Comparison of ENCODE assay signal across 2 cellular contexts in the genomic region with DNA sequence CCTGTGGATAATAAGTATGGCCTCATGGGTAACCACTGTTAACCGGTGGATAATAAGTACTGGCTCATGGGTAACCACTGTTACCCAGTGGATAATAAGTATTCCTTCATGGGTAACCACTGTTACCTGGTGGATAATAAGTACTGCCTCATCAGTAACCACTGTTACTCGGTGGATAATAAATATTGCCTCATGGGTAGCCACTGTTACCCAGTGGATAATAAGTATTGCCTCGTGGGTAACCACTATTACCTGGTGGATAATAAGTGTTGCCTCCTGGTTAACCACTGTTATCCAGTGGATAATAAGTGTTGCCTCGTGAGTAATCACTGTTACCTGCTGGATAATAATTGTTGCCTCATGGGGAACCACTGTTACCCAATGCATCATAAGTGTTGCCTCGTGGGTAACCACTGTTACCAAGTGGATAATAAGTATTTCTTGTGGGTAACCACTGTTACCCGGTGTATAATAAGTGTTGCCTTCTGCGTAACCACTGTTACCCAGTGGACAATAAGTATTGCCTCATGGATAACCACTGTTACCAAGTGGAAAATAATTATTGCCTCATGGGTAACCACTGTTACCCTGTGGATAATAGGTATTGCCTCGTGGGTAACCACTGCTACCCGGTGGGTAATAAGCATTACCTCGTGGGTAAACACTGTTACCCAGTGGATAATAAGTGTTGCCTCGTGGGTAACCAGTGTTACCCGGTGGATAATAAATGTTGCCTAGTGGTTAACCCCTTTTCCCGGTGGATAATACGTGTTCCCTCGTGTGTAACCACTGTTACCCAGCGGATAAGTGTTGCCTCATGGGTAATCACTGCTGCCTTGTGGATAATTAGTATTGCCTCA.
A peak's percentile ranks its signal among the peaks of the same experiment; 100 is the strongest.
TF ChIP-seq lines count a peak whose summit lies in the region.

No MANE protein-coding gene starts in this region.

TF ChIP-seq in HepG2, 621 proteins besides CTCF, POLR2A, EP300 and RAD21:
- TF ChIP-seq, protein P1, sequence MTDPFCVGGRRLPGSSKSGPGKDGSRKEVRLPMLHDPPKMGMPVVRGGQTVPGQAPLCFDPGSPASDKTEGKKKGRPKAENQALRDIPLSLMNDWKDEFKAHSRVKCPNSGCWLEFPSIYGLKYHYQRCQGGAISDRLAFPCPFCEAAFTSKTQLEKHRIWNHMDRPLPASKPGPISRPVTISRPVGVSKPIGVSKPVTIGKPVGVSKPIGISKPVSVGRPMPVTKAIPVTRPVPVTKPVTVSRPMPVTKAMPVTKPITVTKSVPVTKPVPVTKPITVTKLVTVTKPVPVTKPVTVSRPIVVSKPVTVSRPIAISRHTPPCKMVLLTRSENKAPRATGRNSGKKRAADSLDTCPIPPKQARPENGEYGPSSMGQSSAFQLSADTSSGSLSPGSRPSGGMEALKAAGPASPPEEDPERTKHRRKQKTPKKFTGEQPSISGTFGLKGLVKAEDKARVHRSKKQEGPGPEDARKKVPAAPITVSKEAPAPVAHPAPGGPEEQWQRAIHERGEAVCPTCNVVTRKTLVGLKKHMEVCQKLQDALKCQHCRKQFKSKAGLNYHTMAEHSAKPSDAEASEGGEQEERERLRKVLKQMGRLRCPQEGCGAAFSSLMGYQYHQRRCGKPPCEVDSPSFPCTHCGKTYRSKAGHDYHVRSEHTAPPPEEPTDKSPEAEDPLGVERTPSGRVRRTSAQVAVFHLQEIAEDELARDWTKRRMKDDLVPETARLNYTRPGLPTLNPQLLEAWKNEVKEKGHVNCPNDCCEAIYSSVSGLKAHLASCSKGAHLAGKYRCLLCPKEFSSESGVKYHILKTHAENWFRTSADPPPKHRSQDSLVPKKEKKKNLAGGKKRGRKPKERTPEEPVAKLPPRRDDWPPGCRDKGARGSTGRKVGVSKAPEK (CRISPR knock-in tag; IDR thresholded peaks at IDR 0.05; ENCODE audit: borderline replicate concordance): no peak
- TF ChIP-seq ZBTB42 (CRISPR knock-in tag; IDR thresholded peaks at IDR 0.05) (no peak), ZNF674 (CRISPR knock-in tag; IDR thresholded peaks at IDR 0.05; ENCODE audit: low read depth) (no peak), ZNF10 (CRISPR knock-in tag; IDR thresholded peaks at IDR 0.05; ENCODE audit: borderline replicate concordance, low read depth) (no peak), ZNF557 (CRISPR knock-in tag; IDR thresholded peaks at IDR 0.05) (no peak)
- TF ChIP-seq, protein P2, sequence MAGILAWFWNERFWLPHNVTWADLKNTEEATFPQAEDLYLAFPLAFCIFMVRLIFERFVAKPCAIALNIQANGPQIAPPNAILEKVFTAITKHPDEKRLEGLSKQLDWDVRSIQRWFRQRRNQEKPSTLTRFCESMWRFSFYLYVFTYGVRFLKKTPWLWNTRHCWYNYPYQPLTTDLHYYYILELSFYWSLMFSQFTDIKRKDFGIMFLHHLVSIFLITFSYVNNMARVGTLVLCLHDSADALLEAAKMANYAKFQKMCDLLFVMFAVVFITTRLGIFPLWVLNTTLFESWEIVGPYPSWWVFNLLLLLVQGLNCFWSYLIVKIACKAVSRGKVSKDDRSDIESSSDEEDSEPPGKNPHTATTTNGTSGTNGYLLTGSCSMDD (CRISPR knock-in tag; IDR thresholded peaks at IDR 0.05): no peak
- TF ChIP-seq, protein P3, sequence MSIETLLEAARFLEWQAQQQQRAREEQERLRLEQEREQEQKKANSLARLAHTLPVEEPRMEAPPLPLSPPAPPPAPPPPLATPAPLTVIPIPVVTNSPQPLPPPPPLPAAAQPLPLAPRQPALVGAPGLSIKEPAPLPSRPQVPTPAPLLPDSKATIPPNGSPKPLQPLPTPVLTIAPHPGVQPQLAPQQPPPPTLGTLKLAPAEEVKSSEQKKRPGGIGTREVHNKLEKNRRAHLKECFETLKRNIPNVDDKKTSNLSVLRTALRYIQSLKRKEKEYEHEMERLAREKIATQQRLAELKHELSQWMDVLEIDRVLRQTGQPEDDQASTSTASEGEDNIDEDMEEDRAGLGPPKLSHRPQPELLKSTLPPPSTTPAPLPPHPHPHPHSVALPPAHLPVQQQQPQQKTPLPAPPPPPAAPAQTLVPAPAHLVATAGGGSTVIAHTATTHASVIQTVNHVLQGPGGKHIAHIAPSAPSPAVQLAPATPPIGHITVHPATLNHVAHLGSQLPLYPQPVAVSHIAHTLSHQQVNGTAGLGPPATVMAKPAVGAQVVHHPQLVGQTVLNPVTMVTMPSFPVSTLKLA (IDR thresholded peaks at IDR 0.05): peak; percentile 54

TF ChIP-seq in GM12878, 131 proteins besides CTCF, POLR2A, EP300 and RAD21 (continues in another document):
- peak; percentile 31; the same call in 1 of the 2 replicates for TF ChIP-seq NFXL1 (IDR thresholded peaks at IDR 0.05; ENCODE audit: borderline replicate concordance)
- TF ChIP-seq SREBF1 (IDR thresholded peaks at IDR 0.05; ENCODE audit: low read length): peak; percentile 58
- TF ChIP-seq EED (IDR thresholded peaks at IDR 0.05; ENCODE audit: low read depth): 0 out of 2 replicates have a peak, but pooled peaks have one; percentile 20
- TF ChIP-seq, protein P4, sequence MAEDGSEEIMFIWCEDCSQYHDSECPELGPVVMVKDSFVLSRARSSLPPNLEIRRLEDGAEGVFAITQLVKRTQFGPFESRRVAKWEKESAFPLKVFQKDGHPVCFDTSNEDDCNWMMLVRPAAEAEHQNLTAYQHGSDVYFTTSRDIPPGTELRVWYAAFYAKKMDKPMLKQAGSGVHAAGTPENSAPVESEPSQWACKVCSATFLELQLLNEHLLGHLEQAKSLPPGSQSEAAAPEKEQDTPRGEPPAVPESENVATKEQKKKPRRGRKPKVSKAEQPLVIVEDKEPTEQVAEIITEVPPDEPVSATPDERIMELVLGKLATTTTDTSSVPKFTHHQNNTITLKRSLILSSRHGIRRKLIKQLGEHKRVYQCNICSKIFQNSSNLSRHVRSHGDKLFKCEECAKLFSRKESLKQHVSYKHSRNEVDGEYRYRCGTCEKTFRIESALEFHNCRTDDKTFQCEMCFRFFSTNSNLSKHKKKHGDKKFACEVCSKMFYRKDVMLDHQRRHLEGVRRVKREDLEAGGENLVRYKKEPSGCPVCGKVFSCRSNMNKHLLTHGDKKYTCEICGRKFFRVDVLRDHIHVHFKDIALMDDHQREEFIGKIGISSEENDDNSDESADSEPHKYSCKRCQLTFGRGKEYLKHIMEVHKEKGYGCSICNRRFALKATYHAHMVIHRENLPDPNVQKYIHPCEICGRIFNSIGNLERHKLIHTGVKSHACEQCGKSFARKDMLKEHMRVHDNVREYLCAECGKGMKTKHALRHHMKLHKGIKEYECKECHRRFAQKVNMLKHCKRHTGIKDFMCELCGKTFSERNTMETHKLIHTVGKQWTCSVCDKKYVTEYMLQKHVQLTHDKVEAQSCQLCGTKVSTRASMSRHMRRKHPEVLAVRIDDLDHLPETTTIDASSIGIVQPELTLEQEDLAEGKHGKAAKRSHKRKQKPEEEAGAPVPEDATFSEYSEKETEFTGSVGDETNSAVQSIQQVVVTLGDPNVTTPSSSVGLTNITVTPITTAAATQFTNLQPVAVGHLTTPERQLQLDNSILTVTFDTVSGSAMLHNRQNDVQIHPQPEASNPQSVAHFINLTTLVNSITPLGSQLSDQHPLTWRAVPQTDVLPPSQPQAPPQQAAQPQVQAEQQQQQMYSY (CRISPR knock-in tag; IDR thresholded peaks at IDR 0.05): peak; percentile 91
- no peak for TF ChIP-seq NRF1 (conservative IDR thresholded peaks at IDR 0.05; ENCODE audit: low read depth, low read length)
- TF ChIP-seq, protein P5, sequence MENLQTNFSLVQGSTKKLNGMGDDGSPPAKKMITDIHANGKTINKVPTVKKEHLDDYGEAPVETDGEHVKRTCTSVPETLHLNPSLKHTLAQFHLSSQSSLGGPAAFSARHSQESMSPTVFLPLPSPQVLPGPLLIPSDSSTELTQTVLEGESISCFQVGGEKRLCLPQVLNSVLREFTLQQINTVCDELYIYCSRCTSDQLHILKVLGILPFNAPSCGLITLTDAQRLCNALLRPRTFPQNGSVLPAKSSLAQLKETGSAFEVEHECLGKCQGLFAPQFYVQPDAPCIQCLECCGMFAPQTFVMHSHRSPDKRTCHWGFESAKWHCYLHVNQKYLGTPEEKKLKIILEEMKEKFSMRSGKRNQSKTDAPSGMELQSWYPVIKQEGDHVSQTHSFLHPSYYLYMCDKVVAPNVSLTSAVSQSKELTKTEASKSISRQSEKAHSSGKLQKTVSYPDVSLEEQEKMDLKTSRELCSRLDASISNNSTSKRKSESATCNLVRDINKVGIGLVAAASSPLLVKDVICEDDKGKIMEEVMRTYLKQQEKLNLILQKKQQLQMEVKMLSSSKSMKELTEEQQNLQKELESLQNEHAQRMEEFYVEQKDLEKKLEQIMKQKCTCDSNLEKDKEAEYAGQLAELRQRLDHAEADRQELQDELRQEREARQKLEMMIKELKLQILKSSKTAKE (IDR thresholded peaks at IDR 0.05; ENCODE audit: low read depth, poor library complexity, severe bottlenecking): peak; percentile 35
- TF ChIP-seq, protein P6, sequence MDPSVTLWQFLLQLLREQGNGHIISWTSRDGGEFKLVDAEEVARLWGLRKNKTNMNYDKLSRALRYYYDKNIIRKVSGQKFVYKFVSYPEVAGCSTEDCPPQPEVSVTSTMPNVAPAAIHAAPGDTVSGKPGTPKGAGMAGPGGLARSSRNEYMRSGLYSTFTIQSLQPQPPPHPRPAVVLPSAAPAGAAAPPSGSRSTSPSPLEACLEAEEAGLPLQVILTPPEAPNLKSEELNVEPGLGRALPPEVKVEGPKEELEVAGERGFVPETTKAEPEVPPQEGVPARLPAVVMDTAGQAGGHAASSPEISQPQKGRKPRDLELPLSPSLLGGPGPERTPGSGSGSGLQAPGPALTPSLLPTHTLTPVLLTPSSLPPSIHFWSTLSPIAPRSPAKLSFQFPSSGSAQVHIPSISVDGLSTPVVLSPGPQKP (IDR thresholded peaks at IDR 0.05; ENCODE audit: low read depth, low read length): no peak
- TF ChIP-seq CBFB (IDR thresholded peaks at IDR 0.05; ENCODE audit: low read depth): peak; percentile 23; the same call in 1 of the 2 replicates
- no peak for TF ChIP-seq PAX5 (IDR thresholded peaks at IDR 0.05; ENCODE audit: borderline replicate concordance, low read depth, low read length)
- TF ChIP-seq, protein P7, sequence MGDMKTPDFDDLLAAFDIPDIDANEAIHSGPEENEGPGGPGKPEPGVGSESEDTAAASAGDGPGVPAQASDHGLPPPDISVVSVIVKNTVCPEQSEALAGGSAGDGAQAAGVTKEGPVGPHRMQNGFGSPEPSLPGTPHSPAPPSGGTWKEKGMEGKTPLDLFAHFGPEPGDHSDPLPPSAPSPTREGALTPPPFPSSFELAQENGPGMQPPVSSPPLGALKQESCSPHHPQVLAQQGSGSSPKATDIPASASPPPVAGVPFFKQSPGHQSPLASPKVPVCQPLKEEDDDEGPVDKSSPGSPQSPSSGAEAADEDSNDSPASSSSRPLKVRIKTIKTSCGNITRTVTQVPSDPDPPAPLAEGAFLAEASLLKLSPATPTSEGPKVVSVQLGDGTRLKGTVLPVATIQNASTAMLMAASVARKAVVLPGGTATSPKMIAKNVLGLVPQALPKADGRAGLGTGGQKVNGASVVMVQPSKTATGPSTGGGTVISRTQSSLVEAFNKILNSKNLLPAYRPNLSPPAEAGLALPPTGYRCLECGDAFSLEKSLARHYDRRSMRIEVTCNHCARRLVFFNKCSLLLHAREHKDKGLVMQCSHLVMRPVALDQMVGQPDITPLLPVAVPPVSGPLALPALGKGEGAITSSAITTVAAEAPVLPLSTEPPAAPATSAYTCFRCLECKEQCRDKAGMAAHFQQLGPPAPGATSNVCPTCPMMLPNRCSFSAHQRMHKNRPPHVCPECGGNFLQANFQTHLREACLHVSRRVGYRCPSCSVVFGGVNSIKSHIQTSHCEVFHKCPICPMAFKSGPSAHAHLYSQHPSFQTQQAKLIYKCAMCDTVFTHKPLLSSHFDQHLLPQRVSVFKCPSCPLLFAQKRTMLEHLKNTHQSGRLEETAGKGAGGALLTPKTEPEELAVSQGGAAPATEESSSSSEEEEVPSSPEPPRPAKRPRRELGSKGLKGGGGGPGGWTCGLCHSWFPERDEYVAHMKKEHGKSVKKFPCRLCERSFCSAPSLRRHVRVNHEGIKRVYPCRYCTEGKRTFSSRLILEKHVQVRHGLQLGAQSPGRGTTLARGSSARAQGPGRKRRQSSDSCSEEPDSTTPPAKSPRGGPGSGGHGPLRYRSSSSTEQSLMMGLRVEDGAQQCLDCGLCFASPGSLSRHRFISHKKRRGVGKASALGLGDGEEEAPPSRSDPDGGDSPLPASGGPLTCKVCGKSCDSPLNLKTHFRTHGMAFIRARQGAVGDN (IDR thresholded peaks at IDR 0.05): peak; percentile 60
- no peak for TF ChIP-seq TCF7 (IDR thresholded peaks at IDR 0.05; ENCODE audit: borderline replicate concordance)
- TF ChIP-seq ZNF217 (IDR thresholded peaks at IDR 0.05): peak; percentile 92; the same call in 1 of the 2 replicates
- peak; percentile 99 for TF ChIP-seq ZNF24 (IDR thresholded peaks at IDR 0.05)
- TF ChIP-seq POU2F2 (IDR thresholded peaks at IDR 0.05; ENCODE audit: borderline replicate concordance, low read depth, low read length): peak; percentile 72; the same call in 2 of the 3 replicates
- TF ChIP-seq RUNX3 (IDR thresholded peaks at IDR 0.05; ENCODE audit: low read length): peak; percentile 11
- TF ChIP-seq FOS (IDR thresholded peaks at IDR 0.05; ENCODE audit: borderline replicate concordance, extremely low read depth, insufficient read length): no peak
- peak in 1 of 2 experiments; percentile 52; a peak in 1 of 4 replicates for TF ChIP-seq CEBPB (IDR thresholded peaks at IDR 0.05; ENCODE audit: borderline replicate concordance in 1 of 2, low read depth in 2 of 2, low read length in 2 of 2)
- TF ChIP-seq, protein P8, sequence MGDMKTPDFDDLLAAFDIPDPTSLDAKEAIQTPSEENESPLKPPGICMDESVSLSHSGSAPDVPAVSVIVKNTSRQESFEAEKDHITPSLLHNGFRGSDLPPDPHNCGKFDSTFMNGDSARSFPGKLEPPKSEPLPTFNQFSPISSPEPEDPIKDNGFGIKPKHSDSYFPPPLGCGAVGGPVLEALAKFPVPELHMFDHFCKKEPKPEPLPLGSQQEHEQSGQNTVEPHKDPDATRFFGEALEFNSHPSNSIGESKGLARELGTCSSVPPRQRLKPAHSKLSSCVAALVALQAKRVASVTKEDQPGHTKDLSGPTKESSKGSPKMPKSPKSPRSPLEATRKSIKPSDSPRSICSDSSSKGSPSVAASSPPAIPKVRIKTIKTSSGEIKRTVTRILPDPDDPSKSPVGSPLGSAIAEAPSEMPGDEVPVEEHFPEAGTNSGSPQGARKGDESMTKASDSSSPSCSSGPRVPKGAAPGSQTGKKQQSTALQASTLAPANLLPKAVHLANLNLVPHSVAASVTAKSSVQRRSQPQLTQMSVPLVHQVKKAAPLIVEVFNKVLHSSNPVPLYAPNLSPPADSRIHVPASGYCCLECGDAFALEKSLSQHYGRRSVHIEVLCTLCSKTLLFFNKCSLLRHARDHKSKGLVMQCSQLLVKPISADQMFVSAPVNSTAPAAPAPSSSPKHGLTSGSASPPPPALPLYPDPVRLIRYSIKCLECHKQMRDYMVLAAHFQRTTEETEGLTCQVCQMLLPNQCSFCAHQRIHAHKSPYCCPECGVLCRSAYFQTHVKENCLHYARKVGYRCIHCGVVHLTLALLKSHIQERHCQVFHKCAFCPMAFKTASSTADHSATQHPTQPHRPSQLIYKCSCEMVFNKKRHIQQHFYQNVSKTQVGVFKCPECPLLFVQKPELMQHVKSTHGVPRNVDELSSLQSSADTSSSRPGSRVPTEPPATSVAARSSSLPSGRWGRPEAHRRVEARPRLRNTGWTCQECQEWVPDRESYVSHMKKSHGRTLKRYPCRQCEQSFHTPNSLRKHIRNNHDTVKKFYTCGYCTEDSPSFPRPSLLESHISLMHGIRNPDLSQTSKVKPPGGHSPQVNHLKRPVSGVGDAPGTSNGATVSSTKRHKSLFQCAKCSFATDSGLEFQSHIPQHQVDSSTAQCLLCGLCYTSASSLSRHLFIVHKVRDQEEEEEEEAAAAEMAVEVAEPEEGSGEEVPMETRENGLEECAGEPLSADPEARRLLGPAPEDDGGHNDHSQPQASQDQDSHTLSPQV (IDR thresholded peaks at IDR 0.05): no peak
